In the genomic region with DNA sequence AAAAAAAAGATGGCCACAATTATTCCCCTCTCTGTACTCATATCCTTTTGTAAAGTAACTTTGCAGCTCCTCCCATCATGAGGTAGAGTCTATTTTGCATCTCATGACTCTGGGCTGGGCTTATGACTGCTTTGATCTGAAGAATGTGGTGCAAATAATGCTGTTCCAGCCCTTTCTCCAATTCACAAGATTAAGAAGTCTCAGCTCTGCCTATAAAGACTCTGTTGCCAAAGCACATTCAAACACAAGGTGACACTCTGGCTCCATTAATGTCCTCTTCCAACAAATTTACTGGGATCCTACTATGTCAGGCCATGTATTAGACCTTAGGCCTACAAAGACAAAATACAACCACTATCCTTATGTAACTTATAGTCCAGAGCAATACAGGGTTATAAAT, we compare ENCODE assay signal across 26 cellular contexts.
A peak's percentile ranks its signal among the peaks of the same experiment; 100 is the strongest.
DNase-seq lines count a peak whose midpoint lies in the region; ATAC-seq and TF ChIP-seq lines count a peak whose summit lies in the region.
"Had no signal": no experiment of that assay in that cellular context is flagged by ENCODE, and none has a peak within 500 bp of the region (broad histone marks: within the 10 kb centered on the region; RNA-seq: fewer than 3 reads in every experiment).

No MANE protein-coding gene starts in this region.

- H3K27me3 ChIP-seq in SK-N-SH (ENCODE audit: insufficient read depth) (no peaks in the 10 kb centered on the region), aorta (ENCODE audit: control insufficient read depth in 1 of 2, insufficient read depth in 2 of 2, low read length in 1 of 2) (no peaks in the 10 kb centered on the region), right atrium auricular region (no peaks in the 10 kb centered on the region), GM23338 (ENCODE audit: insufficient read depth) (no peaks in the 10 kb centered on the region)
- H3K27me3 ChIP-seq: body of pancreas, MG63, sigmoid colon had no signal

- H3K27ac ChIP-seq in SK-N-SH (ENCODE audit: low read depth in 2 of 2, low read length in 1 of 2), result no peak overlapping the region
- no peak overlapping the region for H3K27ac ChIP-seq in aorta (ENCODE audit: low read depth in 1 of 2, low read length in 2 of 2)
- H3K27ac ChIP-seq in right atrium auricular region, result no peak overlapping the region
- H3K27ac ChIP-seq in GM23338 (ENCODE audit: low read depth), result no peak overlapping the region
- H3K27ac ChIP-seq: body of pancreas, coronary artery, GM23248, sigmoid colon had no signal

- no peak overlapping the region for H3K4me2 ChIP-seq in SK-N-SH
- H3K4me2 ChIP-seq in GM23338, result no peak overlapping the region

- H3K36me3 Mint-ChIP-seq in GM23338 (ENCODE audit: low read depth), result no peaks in the 10 kb centered on the region

- H2AFZ ChIP-seq in SK-N-SH (ENCODE audit: low read depth), result no peak overlapping the region
- H2AFZ ChIP-seq in GM23338, result no peak overlapping the region
- H2AFZ ChIP-seq: GM23248 had no signal

- no peaks in the 10 kb centered on the region; the same call in 1 of the 3 replicates for H3K9me3 Mint-ChIP-seq in GM23338
- H3K9me3 Mint-ChIP-seq: activated CD4-positive, alpha-beta memory T cell treated with anti-CD3 and anti-CD28 coated beads for 36 hours; endodermal cell had no signal

- peak; percentile 43 for TF ChIP-seq RAD21 in SK-N-SH (IDR thresholded peaks at IDR 0.05; ENCODE audit: low read length)

- POLR2A ChIA-PET in SK-N-SH (lab: Yijun Ruan, JAX), result interaction anchor here (0.6 kb wide), 1 partner anchor 65 kb away, joined by 3 read pairs; the partner anchor contains the start of gene PTCH2

- H3K9me2 ChIP-seq in SK-N-SH, result no peaks in the 10 kb centered on the region
- no peaks in the 10 kb centered on the region for H3K9me2 ChIP-seq in GM23338 (ENCODE audit: insufficient read depth)

- ATAC-seq in SK-N-SH treated with all-trans-retinoic acid at 6 μM for 48 hours, result no peak
- ATAC-seq in aorta (ENCODE audit: low FRiP score), result peak; percentile 36
- ATAC-seq in HG03469 (IDR thresholded peaks at IDR 0.05; ENCODE audit: unreplicated experiment), result no peak
- ATAC-seq in GM23338, result no peak
- ATAC-seq: body of pancreas; CD8-positive, alpha-beta T cell had no signal

- DNase-seq in SK-N-SH (no peak), cardiac fibroblast (ENCODE audit: low read depth in 2 of 2) (peak; percentile 27 to 30), myocyte (ENCODE audit: low read depth) (peak; percentile 16), aorta (no peak), right atrium auricular region (ENCODE audit: low spot score) (no peak), GM23338 (ENCODE audit: low spot score) (no peak)
- DNase-seq: 8988T; activated CD4-positive, alpha-beta memory T cell treated with anti-CD3 and anti-CD28 coated beads for 36 hours; activated CD4-positive, CD25-positive, alpha-beta regulatory T cell; activated effector memory CD4-positive, alpha-beta T cell treated with anti-CD3 and anti-CD28 coated beads, Interleukin-2, amount 50 U/mL, for 16 hours; AML-193; CD8-positive, alpha-beta T cell; DMS79 treated with DMSO at 0.1 percent for 48 hours; endodermal cell; GM23248; head of caudate nucleus; MG63; naive B cell; NCI-H1436; NCI-H510A treated with DMSO at 0.1 percent for 48 hours; NK-92 treated with Interleukin-12 subunit alpha and Interleukin-12 subunit beta, amount 100 ng/mL, for 24 hours; sigmoid colon had no signal

- H3K27ac Mint-ChIP-seq in GM23338, result no peak overlapping the region
- H3K27ac Mint-ChIP-seq: activated CD4-positive, alpha-beta memory T cell treated with anti-CD3 and anti-CD28 coated beads for 36 hours; endodermal cell had no signal

- H3K4me3 ChIP-seq in SK-N-SH (ENCODE audit: low read depth in 2 of 2, low read length in 1 of 2) (no peak overlapping the region), cardiac fibroblast (replicated peaks in 1 of 2; ENCODE audit: low read depth in 2 of 2, low read length in 2 of 2) (no peak overlapping the region), aorta (ENCODE audit: low read length in 2 of 2) (no peak overlapping the region), right atrium auricular region (no peak overlapping the region), GM23338 (no peak overlapping the region)
- H3K4me3 ChIP-seq: body of pancreas, coronary artery, GM23248, MG63, sigmoid colon had no signal

- no peaks in the 10 kb centered on the region for H3K4me1 Mint-ChIP-seq in GM23338
- H3K4me1 Mint-ChIP-seq: endodermal cell had no signal

- no peaks in the 10 kb centered on the region for H3K9me3 ChIP-seq in SK-N-SH
- H3K9me3 ChIP-seq in aorta (ENCODE audit: control insufficient read depth, low read length), result no peaks in the 10 kb centered on the region
- H3K9me3 ChIP-seq in right atrium auricular region, result no peaks in the 10 kb centered on the region
- H3K9me3 ChIP-seq: body of pancreas, MG63, sigmoid colon had no signal

- H3K4me1 ChIP-seq in SK-N-SH (ENCODE audit: control insufficient read depth in 1 of 2, insufficient read depth in 2 of 2, low read depth in 1 of 2, low read length in 1 of 2) (peaks cover 0 to 2% of the 10 kb centered on the region in 2 experiments; a peak in 2 of 4 replicates), aorta (ENCODE audit: control insufficient read depth in 1 of 2, insufficient read depth in 2 of 2, low read length in 2 of 2) (peaks cover 0 to 2% of the 10 kb centered on the region in 2 donors), right atrium auricular region (no peaks in the 10 kb centered on the region), GM23338 (ENCODE audit: insufficient read depth) (no peaks in the 10 kb centered on the region)
- H3K4me1 ChIP-seq: body of pancreas, sigmoid colon had no signal

- H4K20me1 ChIP-seq in SK-N-SH (ENCODE audit: insufficient read depth), result no peaks in the 10 kb centered on the region
- no peaks in the 10 kb centered on the region for H4K20me1 ChIP-seq in GM23338 (replicated peaks; ENCODE audit: insufficient read depth)

- H3F3A ChIP-seq in SK-N-SH (replicated peaks; ENCODE audit: insufficient read depth) (peaks cover 9% of the 10 kb centered on the region), GM23338 (replicated peaks; ENCODE audit: low read depth) (no peaks in the 10 kb centered on the region)

- CTCF ChIA-PET in SK-N-SH (lab: Yijun Ruan, JAX), result interaction anchor here (0.9 to 2.1 kb wide), 4 partner anchors 17 to 106 kb away, joined by 3 to 8 read pairs (median 4); partner anchors contain the start of genes HECTD3 and UROD

- no peak for TF ChIP-seq EP300 in SK-N-SH (IDR thresholded peaks at IDR 0.05; ENCODE audit: borderline replicate concordance in 1 of 2, low read depth in 1 of 2, low read length in 1 of 2)

- intact Hi-C loops in aorta (cut with DNase I), result no loop called here

- peak; percentile 18; the same call in 1 of the 2 replicates for TF ChIP-seq CTCF in SK-N-SH (IDR thresholded peaks at IDR 0.05)
- no peak for TF ChIP-seq CTCF in cardiac fibroblast (IDR thresholded peaks at IDR 0.05; ENCODE audit: low read depth, low read length)
- no peak for TF ChIP-seq CTCF in right atrium auricular region (IDR thresholded peaks at IDR 0.05)
- no peak for TF ChIP-seq CTCF in GM23338 (conservative IDR thresholded peaks at IDR 0.05; ENCODE audit: low read depth in 2 of 2)

- no peaks in the 10 kb centered on the region for H3K27me3 Mint-ChIP-seq in GM23338 (ENCODE audit: insufficient read depth, low read depth, poor library complexity)
- H3K27me3 Mint-ChIP-seq: activated CD4-positive, alpha-beta memory T cell treated with anti-CD3 and anti-CD28 coated beads for 36 hours; naive B cell had no signal

- no peak overlapping the region for H3K4me3 Mint-ChIP-seq in GM23338
- H3K4me3 Mint-ChIP-seq: activated CD4-positive, alpha-beta memory T cell treated with anti-CD3 and anti-CD28 coated beads for 36 hours; CD8-positive, alpha-beta T cell; endodermal cell; naive B cell had no signal

- H3K79me2 ChIP-seq in SK-N-SH (ENCODE audit: insufficient read depth) (no peaks in the 10 kb centered on the region), GM23338 (replicated peaks; ENCODE audit: insufficient read depth) (no peaks in the 10 kb centered on the region)

- H3K9ac ChIP-seq in SK-N-SH, result no peak overlapping the region
- H3K9ac ChIP-seq: GM23248 had no signal

- H3K36me3 ChIP-seq in SK-N-SH (replicated peaks in 1 of 2; ENCODE audit: control insufficient read depth in 1 of 2, insufficient read depth in 2 of 2, low read length in 1 of 2) (no peaks in the 10 kb centered on the region), aorta (ENCODE audit: control insufficient read depth in 1 of 2, insufficient read depth in 2 of 2, low read length in 1 of 2) (no peaks in the 10 kb centered on the region), right atrium auricular region (no peaks in the 10 kb centered on the region), GM23338 (ENCODE audit: insufficient read depth) (no peaks in the 10 kb centered on the region)
- H3K36me3 ChIP-seq: MG63 had no signal

TF ChIP-seq in SK-N-SH, 30 proteins besides CTCF, POLR2A, EP300 and RAD21 (continues in another document):
- TF ChIP-seq, protein P1, sequence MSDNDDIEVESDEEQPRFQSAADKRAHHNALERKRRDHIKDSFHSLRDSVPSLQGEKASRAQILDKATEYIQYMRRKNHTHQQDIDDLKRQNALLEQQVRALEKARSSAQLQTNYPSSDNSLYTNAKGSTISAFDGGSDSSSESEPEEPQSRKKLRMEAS (IDR thresholded peaks at IDR 0.05; ENCODE audit: low read depth), result no peak
- TF ChIP-seq FOSL2 (IDR thresholded peaks at IDR 0.05; ENCODE audit: borderline replicate concordance, low read depth) (no peak), MXI1 (IDR thresholded peaks at IDR 0.05; ENCODE audit: low read depth, low read length) (no peak)

TF ChIP-seq in SK-N-SH treated with all-trans-retinoic acid at 6 μM for 48 hours, 23 proteins besides CTCF, POLR2A, EP300 and RAD21 (continues in another document):
- TF ChIP-seq SNAI2 (CRISPR knock-in tag; IDR thresholded peaks at IDR 0.05) (no peak), TOX (CRISPR knock-in tag; IDR thresholded peaks at IDR 0.05; ENCODE audit: borderline replicate concordance) (no peak), ZC3H10 (CRISPR knock-in tag; IDR thresholded peaks at IDR 0.05) (no peak), ARNTL (CRISPR knock-in tag; IDR thresholded peaks at IDR 0.05; ENCODE audit: borderline replicate concordance, low read depth) (no peak), OSR1 (CRISPR knock-in tag; IDR thresholded peaks at IDR 0.05) (no peak), RARB (CRISPR knock-in tag; IDR thresholded peaks at IDR 0.05) (no peak), CSDC2 (CRISPR knock-in tag; IDR thresholded peaks at IDR 0.05) (no peak), TCF4 (CRISPR knock-in tag; IDR thresholded peaks at IDR 0.05; ENCODE audit: borderline replicate concordance) (no peak)

TF ChIP-seq in GM23338, 12 proteins besides CTCF, POLR2A, EP300 and RAD21 (continues in another document):
- TF ChIP-seq STAT1 (IDR thresholded peaks at IDR 0.05; ENCODE audit: unreplicated experiment) (no peak), NANOG (IDR thresholded peaks at IDR 0.05; ENCODE audit: borderline replicate concordance) (no peak), ZNF114 (CRISPR knock-in tag; IDR thresholded peaks at IDR 0.05) (no peak), ZNF331 (CRISPR knock-in tag; IDR thresholded peaks at IDR 0.05; ENCODE audit: low read depth) (no peak)

Comparison
In these comparisons a context has a peak if more than half of its experiments do, and no peak if none do; other contexts are left out.
1. DNase-seq: peak in cardiac fibroblast (2 of 2) and myocyte (single experiment); none in SK-N-SH (single experiment), aorta (0 of 2), right atrium auricular region (single experiment) and GM23338 (single experiment).